In the genomic region with DNA sequence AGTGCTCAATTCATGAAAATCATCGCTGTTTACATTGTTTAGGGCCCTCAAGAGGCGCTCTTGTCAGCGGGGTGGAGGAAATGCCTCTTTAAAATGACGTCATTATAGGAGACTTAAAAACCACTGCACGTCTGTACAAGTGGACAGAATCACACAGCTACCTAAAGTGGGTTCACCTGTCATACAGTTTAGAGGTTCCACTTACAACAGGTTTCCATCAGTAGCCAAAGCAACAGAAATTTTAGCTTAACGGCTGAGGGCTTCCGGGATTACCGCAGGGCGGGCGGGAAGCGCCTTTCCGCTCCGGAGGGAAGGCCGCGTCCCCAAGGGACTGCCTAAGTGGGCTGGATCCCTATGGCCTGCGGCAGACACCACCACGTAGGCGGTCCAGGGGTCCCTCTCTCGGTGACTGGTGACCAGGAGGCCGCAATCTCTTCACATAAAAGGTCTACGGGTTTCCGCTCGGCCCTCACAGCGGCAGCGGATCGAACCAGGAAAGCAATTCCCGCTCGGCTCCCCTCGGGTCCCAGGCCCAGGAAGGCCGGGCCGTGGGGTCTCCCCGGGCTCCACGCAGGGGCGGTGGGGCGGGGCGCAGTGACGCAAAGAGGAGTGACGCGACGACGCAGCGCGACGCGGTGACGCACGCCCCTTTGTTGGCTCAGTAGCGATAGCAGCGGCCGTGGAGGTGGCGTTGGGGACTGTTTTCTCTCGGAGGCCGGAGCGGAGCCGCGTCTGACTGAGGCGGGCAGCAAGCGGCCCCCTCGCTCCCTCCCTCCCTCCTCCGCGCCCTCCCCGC, we compare ENCODE assay signal across 8 cellular contexts.
DNase-seq lines count a peak whose midpoint lies in the region; ATAC-seq and TF ChIP-seq lines count a peak whose summit lies in the region.

A gene with protein sequence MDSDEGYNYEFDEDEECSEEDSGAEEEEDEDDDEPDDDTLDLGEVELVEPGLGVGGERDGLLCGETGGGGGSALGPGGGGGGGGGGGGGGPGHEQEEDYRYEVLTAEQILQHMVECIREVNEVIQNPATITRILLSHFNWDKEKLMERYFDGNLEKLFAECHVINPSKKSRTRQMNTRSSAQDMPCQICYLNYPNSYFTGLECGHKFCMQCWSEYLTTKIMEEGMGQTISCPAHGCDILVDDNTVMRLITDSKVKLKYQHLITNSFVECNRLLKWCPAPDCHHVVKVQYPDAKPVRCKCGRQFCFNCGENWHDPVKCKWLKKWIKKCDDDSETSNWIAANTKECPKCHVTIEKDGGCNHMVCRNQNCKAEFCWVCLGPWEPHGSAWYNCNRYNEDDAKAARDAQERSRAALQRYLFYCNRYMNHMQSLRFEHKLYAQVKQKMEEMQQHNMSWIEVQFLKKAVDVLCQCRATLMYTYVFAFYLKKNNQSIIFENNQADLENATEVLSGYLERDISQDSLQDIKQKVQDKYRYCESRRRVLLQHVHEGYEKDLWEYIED (plus strand): TSS at position 661 of the 796 bp plus-strand sequence. CDS start 310 bp downstream, outside the sequence.

- peak within 1 kb of the TSS; percentile 90 for H3K4me3 ChIP-seq in AG09309 (ENCODE audit: control insufficient read depth, low read depth, low read length)

- ATAC-seq in GM18907 (IDR thresholded peaks at IDR 0.05; ENCODE audit: unreplicated experiment) (peak; percentile 83), HG03159 (IDR thresholded peaks at IDR 0.05; ENCODE audit: unreplicated experiment) (peak; percentile 81)

- DNase-seq in AG09309 (ENCODE audit: low read depth): peak; percentile 82
- DNase-seq in NCI-H2227 treated with DMSO at 0.1 percent for 48 hours (lab: John Stamatoyannopoulos, UW): peak; percentile 86
- DNase-seq in activated CD4-positive, CD25-positive, alpha-beta regulatory T cell (lab: John Stamatoyannopoulos, UW): peak; percentile 89 to 94 (median 90)
- DNase-seq in central memory CD4-positive, alpha-beta T cell: peak; percentile 96
- DNase-seq in iris pigment epithelial cell (ENCODE audit: low read depth): peak; percentile 94
- peak; percentile 97 for DNase-seq in stimulated activated CD4-positive, alpha-beta T cell treated with anti-CD3 and anti-CD28 coated beads, Interleukin-12 subunit alpha, Interleukin-12 subunit beta, amount 100 ng/mL, for 4 hours

- TF ChIP-seq CTCF in AG09309 (IDR thresholded peaks at IDR 0.05; ENCODE audit: control insufficient read depth, insufficient read depth, low read depth, low read length, missing control alignments): peak; percentile 32

Comparison
In these comparisons a context has a peak if more than half of its experiments do, and no peak if none do; other contexts are left out.
1. Peak in every context shown above with its lines: DNase-seq, ATAC-seq and H3K4me3 ChIP-seq.